In genomic region chr4:79429113-79430034, GRCh38 we compare ENCODE assay signal across 33 cellular contexts. TPM values are rescaled to one million over a fixed set of nuclear protein-coding genes. Genes with fewer than 3 reads are reported as not detected.
"Had no signal": no experiment of that assay in that cellular context is flagged by ENCODE, and none has a peak within 500 bp of the region (broad histone marks: within the 10 kb centered on the region; RNA-seq: fewer than 3 reads in every experiment).

No MANE protein-coding gene starts in this region.

- DNase-seq: activated CD4-positive, alpha-beta memory T cell treated with anti-CD3 and anti-CD28 coated beads, Interleukin-2, amount 10 ng/mL, durations not matched to agents 7 days and 5 days; activated CD4-positive, alpha-beta T cell treated with anti-CD3 and anti-CD28 coated beads for 1 hour; activated CD4-positive, alpha-beta T cell treated with anti-CD3 and anti-CD28 coated beads for 48 hours; activated CD4-positive, CD25-positive, alpha-beta regulatory T cell; activated CD8-positive, alpha-beta memory T cell treated with anti-CD3 and anti-CD28 coated beads for 24 hours; activated CD8-positive, alpha-beta memory T cell treated with anti-CD3 and anti-CD28 coated beads, Interleukin-2, amount 10 ng/mL, durations not matched to agents 7 days and 5 days; activated CD8-positive, alpha-beta memory T cell treated with anti-CD3 and anti-CD28 coated beads, Interleukin-2, amount 50 U/mL, for 48 hours; activated gamma-delta T cell; activated naive CD4-positive, alpha-beta T cell treated with Interleukin-2 at 50 U/mL for 16 hours; activated naive CD8-positive, alpha-beta T cell treated with anti-CD3 and anti-CD28 coated beads, Interleukin-2, amount 10 ng/mL, durations not matched to agents 7 days and 5 days; adrenal gland; body of pancreas; caudate nucleus; NCI-H1105; NCI-H1436; NCI-H1694; NCI-H1930; NCI-H2081 treated with DMSO at 0.1 percent for 48 hours; NCI-H226; NCI-H524 treated with DMSO at 0.1 percent for 48 hours; NK-92 treated with Interleukin-12 subunit alpha and Interleukin-12 subunit beta, amount 100 ng/mL, for 24 hours; PC-3; Peyer's patch; RPMI8226; T1000; WERI-Rb-1 had no signal

- H3K27ac ChIP-seq: adrenal gland, body of pancreas, breast epithelium, Peyer's patch, WERI-Rb-1 had no signal

- ATAC-seq: activated CD8-positive, alpha-beta memory T cell treated with anti-CD3 and anti-CD28 coated beads, Interleukin-2, amount 10 ng/mL, durations not matched to agents 7 days and 5 days; body of pancreas; PC-3 had no signal

- H3K27me3 ChIP-seq: adrenal gland, body of pancreas, breast epithelium, Peyer's patch had no signal

- H3K9me3 ChIP-seq: adrenal gland, body of pancreas, breast epithelium, Peyer's patch had no signal

- H3K4me1 ChIP-seq: adrenal gland, body of pancreas, breast epithelium, Peyer's patch had no signal

- H3K4me3 ChIP-seq: adrenal gland, body of pancreas, breast epithelium, Peyer's patch had no signal

- H3K36me3 ChIP-seq: adrenal gland, breast epithelium, Peyer's patch, WERI-Rb-1 had no signal

RNA-seq across cellular contexts. Expression of gene GK2, which starts 21.3 kb away (rescaled TPM):
- total RNA-seq: activated CD4-positive, alpha-beta memory T cell treated with anti-CD3 and anti-CD28 coated beads, Interleukin-2, amount 10 ng/mL, durations not matched to agents 7 days and 5 days; activated CD8-positive, alpha-beta memory T cell treated with anti-CD3 and anti-CD28 coated beads, Interleukin-2, amount 10 ng/mL, durations not matched to agents 7 days and 5 days; activated naive CD8-positive, alpha-beta T cell treated with anti-CD3 and anti-CD28 coated beads, Interleukin-2, amount 10 ng/mL, durations not matched to agents 7 days and 5 days; activated T-helper 2 cell treated with anti-CD3 and anti-CD28 coated beads, Interferon-gamma antibody, Interleukin-2, Interleukin-4, amounts not matched to agents 10 μg/mL and 5 μg/mL and 100 μg/mL, durations not matched to agents 14 hours and 24 hours and 36 hours; adrenal gland; astrocyte; body of pancreas; M059J; NCI-H460; PC-3; Peyer's patch; T-helper 1 cell treated with Interleukin-12 subunit alpha and Interleukin-12 subunit beta and Interleukin-4 antibody, amounts not matched to agents 30 ng/mL and 1 ng/mL, for 36 hours; T-helper 2 cell treated with Interferon-gamma antibody and Interleukin-4, amounts not matched to agents 100 ng/mL and 5 ng/mL, for 36 hours had no signal
